In genomic region chr19:38278751-38279150, GRCh38 we compare ENCODE assay signal across 13 cellular contexts. TPM values are rescaled to one million over a fixed set of nuclear protein-coding genes. Genes with fewer than 3 reads are reported as not detected.
A peak's percentile ranks its signal among the peaks of the same experiment; 100 is the strongest.
DNase-seq lines count a peak whose midpoint lies in the region; ATAC-seq and TF ChIP-seq lines count a peak whose summit lies in the region.
"Had no signal": no experiment of that assay in that cellular context is flagged by ENCODE, and none has a peak within 500 bp of the region (broad histone marks: within the 10 kb centered on the region; RNA-seq: fewer than 3 reads in every experiment).

No MANE protein-coding gene starts in this region.

- no peak overlapping the region for H3K4me2 ChIP-seq in skeletal muscle satellite cell (ENCODE audit: low read length)

- no peaks in the 10 kb centered on the region for H3K9me3 Mint-ChIP-seq in naive thymus-derived CD8-positive, alpha-beta T cell
- H3K9me3 Mint-ChIP-seq: nephron had no signal

- H3K4me3 Mint-ChIP-seq in naive thymus-derived CD8-positive, alpha-beta T cell: no peak overlapping the region
- H3K4me3 Mint-ChIP-seq: nephron had no signal

- TF ChIP-seq CTCF in right lobe of liver (IDR thresholded peaks at IDR 0.05): no peak

- peaks cover 0 to 22% (median 0%) of the 10 kb centered on the region in 3 donors for H3K36me3 Mint-ChIP-seq in naive thymus-derived CD8-positive, alpha-beta T cell

- H3K27me3 ChIP-seq in right lobe of liver (no peaks in the 10 kb centered on the region), skeletal muscle satellite cell (ENCODE audit: control insufficient read depth, insufficient read depth, low read length) (no peaks in the 10 kb centered on the region)

- H3K4me1 Mint-ChIP-seq in naive thymus-derived CD8-positive, alpha-beta T cell: peaks cover 6 to 19% (median 13%) of the 10 kb centered on the region in 4 donors
- H3K4me1 Mint-ChIP-seq: nephron had no signal

- no peak for ATAC-seq in right lobe of liver
- no peak for ATAC-seq in naive thymus-derived CD8-positive, alpha-beta T cell

- H3K4me3 ChIP-seq in right lobe of liver: no peak overlapping the region
- no peak overlapping the region for H3K4me3 ChIP-seq in skeletal muscle satellite cell (ENCODE audit: low read length)

- POLR2A ChIA-PET in naive thymus-derived CD8-positive, alpha-beta T cell (lab: Charles Lee): interaction anchor here (0.5 kb wide), 1 partner anchor 42 kb away, joined by 3 read pairs; no protein-coding TSS in a partner anchor

- H3K9me3 ChIP-seq in right lobe of liver: no peaks in the 10 kb centered on the region
- no peaks in the 10 kb centered on the region for H3K9me3 ChIP-seq in skeletal muscle satellite cell (replicated peaks; ENCODE audit: low read length)

- TF ChIP-seq POLR2A in right lobe of liver (IDR thresholded peaks at IDR 0.05): no peak

- WGBS in right lobe of liver (ENCODE audit: insufficient coverage, low coverage, low lambda C conversion rate, missing lambda C conversion rate): 40% methylated on average over 2 of the region's 2 CpGs

- H3K4me1 ChIP-seq in right lobe of liver (no peaks in the 10 kb centered on the region), skeletal muscle satellite cell (ENCODE audit: control insufficient read depth, insufficient read depth, low read length) (peaks cover 22% of the 10 kb centered on the region)

- H3K27me3 Mint-ChIP-seq in naive thymus-derived CD8-positive, alpha-beta T cell: no peaks in the 10 kb centered on the region

- peak; percentile 46 for DNase-seq in COLO829 (ENCODE audit: low spot score)
- DNase-seq in right lobe of liver: no peak
- DNase-seq in cortex of kidney (lab: John Stamatoyannopoulos, UW): no peak
- DNase-seq in NCI-H128 (lab: John Stamatoyannopoulos, UW; ENCODE audit: unreplicated experiment): no peak
- no peak for DNase-seq in DMS 273 treated with DMSO at 0.1 percent for 48 hours (lab: John Stamatoyannopoulos, UW)
- no peak for DNase-seq in naive thymus-derived CD8-positive, alpha-beta T cell
- DNase-seq: activated naive CD4-positive, alpha-beta T cell treated with Interleukin-2 at 50 U/mL for 16 hours; NCI-H1436 treated with DMSO at 0.1 percent for 48 hours; NCI-H510A treated with DMSO at 0.1 percent for 48 hours; SHP77 treated with DMSO at 0.1 percent for 48 hours had no signal

- H3K9ac ChIP-seq in skeletal muscle satellite cell (ENCODE audit: low read depth, low read length): peak overlapping the region; percentile 56

- intact Hi-C loops in right lobe of liver (cut with DNase I): no loop called here

- H3K27ac Mint-ChIP-seq in naive thymus-derived CD8-positive, alpha-beta T cell: no peak overlapping the region

- H3K36me3 ChIP-seq in right lobe of liver (no peaks in the 10 kb centered on the region), skeletal muscle satellite cell (ENCODE audit: insufficient read depth, low read length) (no peaks in the 10 kb centered on the region)

- H3K27ac ChIP-seq in angular gyrus (ENCODE audit: low read depth, low read length): peak overlapping the region; percentile 64
- peak overlapping the region in 2 of 3 donors; percentile 37 to 40 for H3K27ac ChIP-seq in right lobe of liver

RNA-seq across cellular contexts. Expression of gene SPINT2, which starts 14.4 kb away (rescaled TPM):
- total RNA-seq in right lobe of liver: 10 to 100 TPM in 1 of 6 experiments, 1 to 10 TPM in 5; 3.5 to 19.1 (median 6.2) TPM
- total RNA-seq in skeletal muscle satellite cell (2012; rRNA removed): under 0.01 TPM in 1 of 2 replicates, not detected in the other
- total RNA-seq in naive thymus-derived CD8-positive, alpha-beta T cell: 10 to 100 TPM; 49.6 to 50.5 TPM
- polyA plus RNA-seq in naive thymus-derived CD8-positive, alpha-beta T cell: 100 to 1,000 TPM; 139 to 162 (median 158) TPM

RNA-seq across cellular contexts. Expression of gene PPP1R14A, which starts 22.6 kb away (rescaled TPM):
- 1 to 10 TPM; 2.7 to 8.7 (median 6.7) TPM for total RNA-seq in right lobe of liver
- not detected in 2 replicates for total RNA-seq in skeletal muscle satellite cell (2012; rRNA removed)
- total RNA-seq in naive thymus-derived CD8-positive, alpha-beta T cell: 1 to 10 TPM in 1 of 2 experiments, under 1 TPM in 1; 0.94 to 1.2 TPM
- polyA plus RNA-seq in naive thymus-derived CD8-positive, alpha-beta T cell: not detected

RNA-seq across cellular contexts. Expression of gene C19orf33, which starts 25.3 kb away (rescaled TPM):
- 1 to 10 TPM in 1 of 6 experiments, not detected in 5; 1.8 TPM for total RNA-seq in right lobe of liver
- not detected in 2 replicates for total RNA-seq in skeletal muscle satellite cell (2012; rRNA removed)
- total RNA-seq in naive thymus-derived CD8-positive, alpha-beta T cell: 1 to 10 TPM in 1 of 2 experiments, not detected in 1; 1.2 TPM
- polyA plus RNA-seq in naive thymus-derived CD8-positive, alpha-beta T cell: 1 to 10 TPM in 1 of 3 donors, not detected in 2; 1.1 TPM

RNA-seq across cellular contexts. Expression of gene YIF1B, which starts 37.0 kb away (rescaled TPM):
- total RNA-seq in right lobe of liver: 10 to 100 TPM; 26.3 to 69.7 (median 42.0) TPM
- 88.2 and 101 TPM in 2 replicates for total RNA-seq in skeletal muscle satellite cell (2012; rRNA removed)
- total RNA-seq in naive thymus-derived CD8-positive, alpha-beta T cell: 10 to 100 TPM; 33.7 to 36.4 TPM
- polyA plus RNA-seq in naive thymus-derived CD8-positive, alpha-beta T cell: 10 to 100 TPM; 40.7 to 47.8 (median 44.9) TPM

RNA-seq across cellular contexts. Expression of gene KCNK6, which starts 40.9 kb away (rescaled TPM):
- total RNA-seq in right lobe of liver: 1 to 10 TPM; 1.1 to 3.1 (median 2.2) TPM
- 1.8 and 3.1 TPM in 2 replicates for total RNA-seq in skeletal muscle satellite cell (2012; rRNA removed)
- total RNA-seq in naive thymus-derived CD8-positive, alpha-beta T cell: 1 to 10 TPM; 6.6 to 6.8 TPM
- 1 to 10 TPM; 1.1 to 3.1 (median 1.2) TPM for polyA plus RNA-seq in naive thymus-derived CD8-positive, alpha-beta T cell
